ENCODE assay signal across 16 cellular contexts in the genomic region with DNA sequence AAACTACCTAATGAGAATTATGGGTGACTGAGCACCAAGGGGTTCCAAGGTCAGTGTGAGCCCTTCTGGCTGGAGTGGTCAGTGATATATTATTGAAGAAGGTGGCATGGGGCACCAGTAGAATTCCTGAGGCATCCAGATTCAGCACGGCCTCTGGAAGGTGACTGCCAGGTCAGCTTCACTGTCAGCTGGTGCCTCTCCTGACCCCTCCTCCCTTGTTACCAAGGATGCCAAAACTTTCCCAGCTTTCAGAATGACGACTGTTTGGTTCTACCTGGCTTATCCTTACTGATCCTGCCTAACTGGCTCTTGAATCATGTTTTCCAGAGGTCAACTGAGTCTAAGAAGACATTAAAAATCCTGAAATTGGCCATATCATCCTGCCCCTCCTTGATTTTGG.
DNase-seq lines count a peak whose midpoint lies in the region; ATAC-seq and TF ChIP-seq lines count a peak whose summit lies in the region.
"Had no signal": no experiment of that assay in that cellular context is flagged by ENCODE, and none has a peak within 500 bp of the region (broad histone marks: within the 10 kb centered on the region; RNA-seq: fewer than 3 reads in every experiment).

No MANE protein-coding gene starts in this region.

- no peak overlapping the region for H3K9ac ChIP-seq in PC-3 (ENCODE audit: low read length)
- H3K9ac ChIP-seq: BLaER1 had no signal

- intact Hi-C loops in PC-3 (cut with micrococcal nuclease): no loop called here

- H3K9me3 ChIP-seq in PC-3 (ENCODE audit: low read length): no peaks in the 10 kb centered on the region
- no peaks in the 10 kb centered on the region for H3K9me3 ChIP-seq in WERI-Rb-1 (ENCODE audit: severe bottlenecking)
- H3K9me3 ChIP-seq: BLaER1 had no signal

- H3K9me3 Mint-ChIP-seq in stimulated activated effector memory CD8-positive, alpha-beta T cell treated with anti-CD3 and anti-CD28 coated beads, Interleukin-12 subunit alpha, Interleukin-12 subunit beta, amount 100 ng/mL, for 72 hours: no peaks in the 10 kb centered on the region

- CTCF ChIA-PET in PC-3 (lab: Charles Lee): no interaction called here

- H3K4me1 ChIP-seq in PC-3 (ENCODE audit: insufficient read depth, low read length): peaks cover 19% of the 10 kb centered on the region; the same call in 1 of the 2 replicates

- no peak overlapping the region for H2AFZ ChIP-seq in PC-3 (ENCODE audit: low read length)

- ATAC-seq in PC-3: no peak
- no peak for ATAC-seq in stimulated activated effector memory CD8-positive, alpha-beta T cell treated with anti-CD3 and anti-CD28 coated beads, Interleukin-12 subunit alpha, Interleukin-12 subunit beta, amount 100 ng/mL, for 72 hours
- no peak for ATAC-seq in GM21423 (IDR thresholded peaks at IDR 0.05; ENCODE audit: unreplicated experiment)
- ATAC-seq: HCT116, HepG2 had no signal

- H3F3A ChIP-seq in PC-3 (ENCODE audit: low read length, unreplicated experiment): no peaks in the 10 kb centered on the region

- peaks cover 9% of the 10 kb centered on the region for H3K4me1 Mint-ChIP-seq in stimulated activated effector memory CD8-positive, alpha-beta T cell treated with anti-CD3 and anti-CD28 coated beads, Interleukin-12 subunit alpha, Interleukin-12 subunit beta, amount 100 ng/mL, for 72 hours
- H3K4me1 Mint-ChIP-seq: CD14-positive monocyte had no signal

- H3K36me3 Mint-ChIP-seq in stimulated activated effector memory CD8-positive, alpha-beta T cell treated with anti-CD3 and anti-CD28 coated beads, Interleukin-12 subunit alpha, Interleukin-12 subunit beta, amount 100 ng/mL, for 72 hours: no peaks in the 10 kb centered on the region
- H3K36me3 Mint-ChIP-seq: CD14-positive monocyte; CD4-positive, alpha-beta memory T cell had no signal

- H3K27me3 ChIP-seq in PC-3 (ENCODE audit: low read length) (no peaks in the 10 kb centered on the region), WERI-Rb-1 (ENCODE audit: insufficient read depth, low read depth, severe bottlenecking) (no peaks in the 10 kb centered on the region)
- H3K27me3 ChIP-seq: BLaER1 had no signal

- no peak overlapping the region for H3K27ac Mint-ChIP-seq in stimulated activated effector memory CD8-positive, alpha-beta T cell treated with anti-CD3 and anti-CD28 coated beads, Interleukin-12 subunit alpha, Interleukin-12 subunit beta, amount 100 ng/mL, for 72 hours
- H3K27ac Mint-ChIP-seq: CD14-positive monocyte; CD4-positive, alpha-beta memory T cell; HFFc6 had no signal

- H3K36me3 ChIP-seq in PC-3 (ENCODE audit: low read depth, low read length) (no peaks in the 10 kb centered on the region), WERI-Rb-1 (no peaks in the 10 kb centered on the region)
- H3K36me3 ChIP-seq: BLaER1 had no signal

- DNase-seq in ACHN (peak; percentile 11), PC-3 (peak; percentile 40), kidney glomerular epithelial cell (lab: John Stamatoyannopoulos, UW) (peak; percentile 60), WERI-Rb-1 (no peak)
- DNase-seq in stimulated activated effector memory CD8-positive, alpha-beta T cell treated with anti-CD3 and anti-CD28 coated beads, Interleukin-12 subunit alpha, Interleukin-12 subunit beta, amount 100 ng/mL, for 72 hours (ENCODE audit: low spot score in 2 of 2): no peak
- DNase-seq: CD4-positive, alpha-beta memory T cell; DMS 273 treated with DMSO at 0.1 percent for 48 hours; GOT3; H7; HFFc6; KG1 had no signal

- no TSS peak for BruUV-seq in PC-3 (replicated peaks; lab: Mats Ljungman, UMichigan)

- H4K20me1 ChIP-seq in PC-3 (ENCODE audit: low read length): no peaks in the 10 kb centered on the region
- H4K20me1 ChIP-seq: BLaER1 had no signal

- H3K4me3 Mint-ChIP-seq in stimulated activated effector memory CD8-positive, alpha-beta T cell treated with anti-CD3 and anti-CD28 coated beads, Interleukin-12 subunit alpha, Interleukin-12 subunit beta, amount 100 ng/mL, for 72 hours: no peak overlapping the region
- H3K4me3 Mint-ChIP-seq: CD14-positive monocyte; CD4-positive, alpha-beta memory T cell; HFFc6 had no signal

- H3K9me2 ChIP-seq in PC-3 (replicated peaks; ENCODE audit: low read length): no peaks in the 10 kb centered on the region

- H3K27ac ChIP-seq in PC-3 (ENCODE audit: low read length) (no peak overlapping the region), WERI-Rb-1 (no peak overlapping the region)
- H3K27ac ChIP-seq: BLaER1 had no signal

- in situ Hi-C loops in ACHN (cut with HindIII; ENCODE audit: low pct_ligation_motif_present, low pct_unique_long_range_greater_than_20kb, low sequenced_read_pairs): no loop called here

- TF ChIP-seq CTCF in PC-3 (conservative IDR thresholded peaks at IDR 0.05; ENCODE audit: low read depth, low read length): no peak
- no peak for TF ChIP-seq CTCF in WERI-Rb-1 (IDR thresholded peaks at IDR 0.05; ENCODE audit: low read depth, low read length)

- H3K4me3 ChIP-seq in PC-3 (ENCODE audit: low read length): no peak overlapping the region
- no peak overlapping the region for H3K4me3 ChIP-seq in WERI-Rb-1 (ENCODE audit: low read depth, low read length)
- H3K4me3 ChIP-seq: BLaER1 had no signal

- H3K4me2 ChIP-seq in PC-3 (ENCODE audit: low read length): no peak overlapping the region
- H3K4me2 ChIP-seq: BLaER1 had no signal

- H3K79me2 ChIP-seq in PC-3 (ENCODE audit: low read length): no peaks in the 10 kb centered on the region

- POLR2A ChIA-PET in PC-3 (lab: Charles Lee; ENCODE audit: unreplicated experiment): no interaction called here

Comparison
In these comparisons a context has a peak if more than half of its experiments do, and no peak if none do; other contexts are left out.
1. DNase-seq: peak in ACHN (single experiment), PC-3 (single experiment) and kidney glomerular epithelial cell (single experiment); none in WERI-Rb-1 (single experiment) and stimulated activated effector memory CD8-positive, alpha-beta T cell treated with anti-CD3 and anti-CD28 coated beads, Interleukin-12 subunit alpha, Interleukin-12 subunit beta, amount 100 ng/mL, for 72 hours (0 of 2).